In genomic region chr10:91406322-91406721, GRCh38 we compare ENCODE assay signal across 29 cellular contexts.
"Had no signal": no experiment of that assay in that cellular context is flagged by ENCODE, and none has a peak within 500 bp of the region (broad histone marks: within the 10 kb centered on the region; RNA-seq: fewer than 3 reads in every experiment).

No MANE protein-coding gene starts in this region.

- H3K36me3 ChIP-seq: neural progenitor cell, ovary, right lobe of liver, sigmoid colon, suprapubic skin, tibial artery, transverse colon, upper lobe of right lung, uterus had no signal

- H3K36me3 Mint-ChIP-seq: naive thymus-derived CD4-positive, alpha-beta T cell; natural killer cell; neural progenitor cell; stimulated activated naive B cell treated with anti-CD40 and anti-IgM and Interleukin-4, amounts not matched to agents 10 μg/mL and 1 μg/mL and 100 μg/mL, for 72 hours; type B pancreatic cell had no signal

- H3K9ac ChIP-seq: neural progenitor cell, parathyroid adenoma had no signal

- H3K9me3 ChIP-seq: ovary, psoas muscle, right lobe of liver, sigmoid colon, suprapubic skin, testis, tibial artery, transverse colon, upper lobe of right lung, uterus had no signal

- ATAC-seq: naive thymus-derived CD4-positive, alpha-beta T cell; natural killer cell; psoas muscle; right cardiac atrium; right lobe of liver; stimulated activated effector memory CD8-positive, alpha-beta T cell treated with anti-CD3 and anti-CD28 coated beads, Interleukin-12 subunit alpha, Interleukin-12 subunit beta, amount 100 ng/mL, for 72 hours; stimulated activated naive B cell treated with anti-CD40 and anti-IgM and Interleukin-4, amounts not matched to agents 10 μg/mL and 1 μg/mL and 100 μg/mL, for 72 hours; stimulated activated naive CD8-positive, alpha-beta T cell treated with anti-CD3 and anti-CD28 coated beads, Interleukin-15, amount 100 ng/mL, for 72 hours; stimulated activated naive CD8-positive, alpha-beta T cell treated with anti-CD3 and anti-CD28 coated beads, Interleukin-15, Interleukin-2, amounts not matched to agents 100 U/mL and 50 U/mL, for 24 hours; upper lobe of right lung had no signal

- H3K4me2 ChIP-seq: neural progenitor cell had no signal

- DNase-seq: naive thymus-derived CD4-positive, alpha-beta T cell; natural killer cell; nephron progenitor cell; occipital lobe; ovary; psoas muscle; right cardiac atrium; right lobe of liver; sigmoid colon; small intestine; stimulated activated CD4-positive, alpha-beta T cell treated with anti-CD3 and anti-CD28 coated beads, Interleukin-15, amount 100 ng/mL, for 24 hours; stimulated activated CD4-positive, alpha-beta T cell treated with anti-CD3 and anti-CD28 coated beads, Interleukin-2, amount 100 ng/mL, for 24 hours; stimulated activated CD4-positive, alpha-beta T cell treated with anti-CD3 and anti-CD28 coated beads, Interleukin-2, amount 100 ng/mL, for 48 hours; stimulated activated CD4-positive, alpha-beta T cell treated with anti-CD3 and anti-CD28 coated beads, Interleukin-4, amount 100 ng/mL, for 24 hours; stimulated activated naive B cell treated with anti-CD40 and anti-IgM and Interleukin-4, amounts not matched to agents 10 μg/mL and 1 μg/mL and 100 μg/mL, for 72 hours; stimulated activated naive CD8-positive, alpha-beta T cell treated with anti-CD3 and anti-CD28 coated beads, Interleukin-15, amount 100 ng/mL, for 72 hours; stimulated activated naive CD8-positive, alpha-beta T cell treated with anti-CD3 and anti-CD28 coated beads, Interleukin-15, Interleukin-2, amounts not matched to agents 100 U/mL and 50 U/mL, for 24 hours; substantia nigra; testis; tibial artery; transverse colon; upper lobe of right lung; uterus had no signal

- H3K9me3 Mint-ChIP-seq: naive thymus-derived CD4-positive, alpha-beta T cell; natural killer cell; nephron progenitor cell; stimulated activated effector memory CD8-positive, alpha-beta T cell treated with anti-CD3 and anti-CD28 coated beads, Interleukin-12 subunit alpha, Interleukin-12 subunit beta, amount 100 ng/mL, for 72 hours; stimulated activated naive B cell treated with anti-CD40 and anti-IgM and Interleukin-4, amounts not matched to agents 10 μg/mL and 1 μg/mL and 100 μg/mL, for 72 hours; stimulated activated naive CD8-positive, alpha-beta T cell treated with anti-CD3 and anti-CD28 coated beads, Interleukin-15, amount 100 ng/mL, for 72 hours; type B pancreatic cell had no signal

- H3K27me3 ChIP-seq: neural progenitor cell, ovary, right lobe of liver, sigmoid colon, suprapubic skin, testis, tibial artery, transverse colon, upper lobe of right lung, uterus had no signal

- H3K27ac Mint-ChIP-seq: naive thymus-derived CD4-positive, alpha-beta T cell; natural killer cell; nephron progenitor cell; neural progenitor cell; progenitor cell of endocrine pancreas; stimulated activated effector memory CD8-positive, alpha-beta T cell treated with anti-CD3 and anti-CD28 coated beads, Interleukin-12 subunit alpha, Interleukin-12 subunit beta, amount 100 ng/mL, for 72 hours; stimulated activated naive B cell treated with anti-CD40 and anti-IgM and Interleukin-4, amounts not matched to agents 10 μg/mL and 1 μg/mL and 100 μg/mL, for 72 hours; stimulated activated naive CD8-positive, alpha-beta T cell treated with anti-CD3 and anti-CD28 coated beads, Interleukin-15, amount 100 ng/mL, for 72 hours; type B pancreatic cell had no signal

- H3K4me1 ChIP-seq: parathyroid adenoma, right lobe of liver, testis, upper lobe of right lung had no signal

- H3K27ac ChIP-seq: neural progenitor cell, ovary, parathyroid adenoma, psoas muscle, right lobe of liver, sigmoid colon, suprapubic skin, testis, tibial artery, transverse colon, upper lobe of right lung, uterus had no signal

- H3K4me3 Mint-ChIP-seq: naive thymus-derived CD4-positive, alpha-beta T cell; natural killer cell; nephron progenitor cell; neural progenitor cell; stimulated activated effector memory CD8-positive, alpha-beta T cell treated with anti-CD3 and anti-CD28 coated beads, Interleukin-12 subunit alpha, Interleukin-12 subunit beta, amount 100 ng/mL, for 72 hours; stimulated activated naive B cell treated with anti-CD40 and anti-IgM and Interleukin-4, amounts not matched to agents 10 μg/mL and 1 μg/mL and 100 μg/mL, for 72 hours; stimulated activated naive CD8-positive, alpha-beta T cell treated with anti-CD3 and anti-CD28 coated beads, Interleukin-15, amount 100 ng/mL, for 72 hours; type B pancreatic cell had no signal

- H3K27me3 Mint-ChIP-seq: progenitor cell of endocrine pancreas; stimulated activated naive B cell treated with anti-CD40 and anti-IgM and Interleukin-4, amounts not matched to agents 10 μg/mL and 1 μg/mL and 100 μg/mL, for 72 hours; type B pancreatic cell had no signal

- H3K4me3 ChIP-seq: neural progenitor cell, ovary, psoas muscle, right lobe of liver, sigmoid colon, suprapubic skin, testis, tibial artery, transverse colon, upper lobe of right lung, uterus had no signal
